36 cellular contexts compared by ENCODE assay signal in the genomic region with DNA sequence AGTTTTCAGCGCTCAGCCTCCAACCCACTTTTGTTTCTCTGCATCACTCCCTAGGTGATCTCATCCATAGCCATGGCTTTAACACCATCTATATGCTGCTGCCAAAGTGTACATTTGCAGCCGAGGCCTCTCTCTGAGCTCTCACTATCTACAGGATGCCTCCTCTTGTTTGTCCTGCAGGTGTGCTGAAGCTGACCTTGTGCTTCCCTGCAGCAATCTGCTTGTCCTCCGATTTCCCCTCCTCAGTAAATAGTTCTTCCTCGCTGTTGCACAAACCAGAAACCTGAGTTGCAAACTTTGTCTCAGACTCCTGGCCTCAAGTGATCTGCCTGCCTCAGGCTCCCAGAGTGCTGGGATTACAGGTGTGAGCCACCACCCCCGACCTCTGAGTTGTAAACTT.
"Had no signal": no experiment of that assay in that cellular context is flagged by ENCODE, and none has a peak within 500 bp of the region (broad histone marks: within the 10 kb centered on the region; RNA-seq: fewer than 3 reads in every experiment).

No MANE protein-coding gene starts in this region.

- H3K36me3 Mint-ChIP-seq: activated naive CD4-positive, alpha-beta T cell treated with anti-CD3 and anti-CD28 coated beads, Interleukin-2, amount 50 U/mL, for 24 hours; activated naive CD8-positive, alpha-beta T cell treated with anti-CD3 and anti-CD28 coated beads, Interleukin-2, amount 10 ng/mL, durations not matched to agents 7 days and 5 days had no signal

- H3K9me3 Mint-ChIP-seq: activated CD4-positive, alpha-beta memory T cell treated with anti-CD3 and anti-CD28 coated beads, Interleukin-2, amount 10 ng/mL, durations not matched to agents 7 days and 5 days; activated naive CD4-positive, alpha-beta T cell treated with anti-CD3 and anti-CD28 coated beads, Interleukin-2, amount 50 U/mL, for 24 hours; activated naive CD8-positive, alpha-beta T cell treated with anti-CD3 and anti-CD28 coated beads, Interleukin-2, amount 10 ng/mL, durations not matched to agents 7 days and 5 days; activated T-cell treated with anti-CD3 and anti-CD28 coated beads, Interleukin-2, amount 50 U/mL, for 24 hours; activated T-helper 2 cell treated with anti-CD3 and anti-CD28 coated beads, Interferon-gamma antibody, Interleukin-2, Interleukin-4, amounts not matched to agents 10 μg/mL and 5 μg/mL and 100 μg/mL, durations not matched to agents 14 hours and 24 hours and 36 hours; central memory CD8-positive, alpha-beta T cell had no signal

- DNase-seq: activated CD4-positive, alpha-beta memory T cell treated with anti-CD3 and anti-CD28 coated beads, Interleukin-2, amount 10 ng/mL, durations not matched to agents 7 days and 5 days; activated CD4-positive, alpha-beta T cell treated with anti-CD3 and anti-CD28 coated beads for 1 hour; activated CD4-positive, alpha-beta T cell treated with anti-CD3 and anti-CD28 coated beads for 48 hours; activated CD4-positive, CD25-positive, alpha-beta regulatory T cell; activated CD8-positive, alpha-beta memory T cell treated with anti-CD3 and anti-CD28 coated beads for 24 hours; activated gamma-delta T cell; activated naive CD4-positive, alpha-beta T cell treated with Interleukin-2 at 50 U/mL for 16 hours; activated naive CD8-positive, alpha-beta T cell treated with anti-CD3 and anti-CD28 coated beads, Interleukin-2, amount 10 ng/mL, durations not matched to agents 7 days and 5 days; activated T-cell treated with anti-CD3 and anti-CD28 coated beads, Interleukin-2, amount 50 U/mL, for 24 hours; amygdala; Kasumi-1; MG63; MV-4-11; NCI-H1092; NCI-H1436 treated with DMSO at 0.1 percent for 48 hours; NCI-H1694 treated with DMSO at 0.1 percent for 48 hours; NCI-H2029 treated with DMSO at 0.1 percent for 48 hours; NCI-H2107; NCI-H2171; NCI-H446; NCI-H510A treated with DMSO at 0.1 percent for 48 hours; NCI-H526 treated with DMSO at 0.1 percent for 48 hours; NCI-H82; NK-92 treated with Interleukin-12 subunit alpha and Interleukin-12 subunit beta, amount 100 ng/mL, for 24 hours; PC-9; Right ventricle myocardium superior; SW 1271; T-helper 1 cell; T-helper 2 cell; T-helper 9 cell; WERI-Rb-1 had no signal

- H3K27me3 ChIP-seq: ascending aorta, MG63 had no signal

- H2AFZ ChIP-seq: PC-9 had no signal

- H3K4me3 ChIP-seq: ascending aorta, cardiac muscle cell, MG63, PC-9 had no signal

- H3K27ac ChIP-seq: ascending aorta, cardiac muscle cell, PC-9, WERI-Rb-1 had no signal

- H3K27me3 Mint-ChIP-seq: activated CD4-positive, alpha-beta memory T cell treated with anti-CD3 and anti-CD28 coated beads, Interleukin-2, amount 10 ng/mL, durations not matched to agents 7 days and 5 days; activated naive CD4-positive, alpha-beta T cell treated with anti-CD3 and anti-CD28 coated beads, Interleukin-2, amount 50 U/mL, for 24 hours; activated naive CD8-positive, alpha-beta T cell treated with anti-CD3 and anti-CD28 coated beads, Interleukin-2, amount 10 ng/mL, durations not matched to agents 7 days and 5 days; central memory CD8-positive, alpha-beta T cell had no signal

- H3K36me3 ChIP-seq: ascending aorta, cardiac muscle cell, WERI-Rb-1 had no signal

- H3K9me3 ChIP-seq: ascending aorta, MG63 had no signal

- H3K4me2 ChIP-seq: PC-9 had no signal

- H3K27ac Mint-ChIP-seq: activated CD4-positive, alpha-beta memory T cell treated with anti-CD3 and anti-CD28 coated beads, Interleukin-2, amount 10 ng/mL, durations not matched to agents 7 days and 5 days; activated naive CD4-positive, alpha-beta T cell treated with anti-CD3 and anti-CD28 coated beads, Interleukin-2, amount 50 U/mL, for 24 hours; activated naive CD8-positive, alpha-beta T cell treated with anti-CD3 and anti-CD28 coated beads, Interleukin-2, amount 10 ng/mL, durations not matched to agents 7 days and 5 days; activated T-cell treated with anti-CD3 and anti-CD28 coated beads, Interleukin-2, amount 50 U/mL, for 24 hours; activated T-helper 2 cell treated with anti-CD3 and anti-CD28 coated beads, Interferon-gamma antibody, Interleukin-2, Interleukin-4, amounts not matched to agents 10 μg/mL and 5 μg/mL and 100 μg/mL, durations not matched to agents 14 hours and 24 hours and 36 hours had no signal

- H3K4me3 Mint-ChIP-seq: activated CD4-positive, alpha-beta memory T cell treated with anti-CD3 and anti-CD28 coated beads, Interleukin-2, amount 10 ng/mL, durations not matched to agents 7 days and 5 days; activated naive CD4-positive, alpha-beta T cell treated with anti-CD3 and anti-CD28 coated beads, Interleukin-2, amount 50 U/mL, for 24 hours; activated naive CD8-positive, alpha-beta T cell treated with anti-CD3 and anti-CD28 coated beads, Interleukin-2, amount 10 ng/mL, durations not matched to agents 7 days and 5 days; activated T-cell treated with anti-CD3 and anti-CD28 coated beads, Interleukin-2, amount 50 U/mL, for 24 hours; central memory CD8-positive, alpha-beta T cell had no signal
